ENCODE assay signal across 3 cellular contexts in genomic region chr2:86056935-86057334, GRCh38.
TF ChIP-seq lines count a peak whose summit lies in the region.

No MANE protein-coding gene starts in this region.

TF ChIP-seq in SK-N-SH, 30 proteins besides CTCF, POLR2A, EP300 and RAD21 (continued from another document):
- TF ChIP-seq RXRA (IDR thresholded peaks at IDR 0.05; ENCODE audit: borderline replicate concordance, low read depth) (no peak), PBX3 (IDR thresholded peaks at IDR 0.05) (peak; percentile 56), GATA2 (CRISPR knock-in tag; IDR thresholded peaks at IDR 0.05) (no peak)

TF ChIP-seq in SK-N-SH treated with all-trans-retinoic acid at 6 μM for 48 hours, 23 proteins besides CTCF, POLR2A, EP300 and RAD21 (continued from another document):
- no peak for TF ChIP-seq CREB5 (CRISPR knock-in tag; IDR thresholded peaks at IDR 0.05; ENCODE audit: low read depth)
- TF ChIP-seq ZNF70 (CRISPR knock-in tag; IDR thresholded peaks at IDR 0.05): no peak
- no peak for TF ChIP-seq ARNTL (CRISPR knock-in tag; IDR thresholded peaks at IDR 0.05; ENCODE audit: borderline replicate concordance, low read depth)
- no peak for TF ChIP-seq ISL1 (CRISPR knock-in tag; IDR thresholded peaks at IDR 0.05)

TF ChIP-seq in IMR-90, 13 proteins besides CTCF, POLR2A, EP300 and RAD21 (continued from another document):
- TF ChIP-seq, protein P1, sequence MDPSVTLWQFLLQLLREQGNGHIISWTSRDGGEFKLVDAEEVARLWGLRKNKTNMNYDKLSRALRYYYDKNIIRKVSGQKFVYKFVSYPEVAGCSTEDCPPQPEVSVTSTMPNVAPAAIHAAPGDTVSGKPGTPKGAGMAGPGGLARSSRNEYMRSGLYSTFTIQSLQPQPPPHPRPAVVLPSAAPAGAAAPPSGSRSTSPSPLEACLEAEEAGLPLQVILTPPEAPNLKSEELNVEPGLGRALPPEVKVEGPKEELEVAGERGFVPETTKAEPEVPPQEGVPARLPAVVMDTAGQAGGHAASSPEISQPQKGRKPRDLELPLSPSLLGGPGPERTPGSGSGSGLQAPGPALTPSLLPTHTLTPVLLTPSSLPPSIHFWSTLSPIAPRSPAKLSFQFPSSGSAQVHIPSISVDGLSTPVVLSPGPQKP (IDR thresholded peaks at IDR 0.05; ENCODE audit: borderline replicate concordance, low read depth, low read length): no peak
- TF ChIP-seq MAZ (IDR thresholded peaks at IDR 0.05; ENCODE audit: borderline replicate concordance, low read depth, low read length) (no peak), MAFK (IDR thresholded peaks at IDR 0.05; ENCODE audit: low read depth, low read length) (no peak), CEBPB (IDR thresholded peaks at IDR 0.05; ENCODE audit: low read depth, low read length) (no peak), CHD1 (IDR thresholded peaks at IDR 0.05; ENCODE audit: low read depth, low read length) (no peak), RCOR1 (IDR thresholded peaks at IDR 0.05; ENCODE audit: insufficient replicate concordance, low read length) (no peak), SMC3 (IDR thresholded peaks at IDR 0.05; ENCODE audit: low read depth, low read length) (no peak), NFE2L2 (IDR thresholded peaks at IDR 0.05; ENCODE audit: low read depth, low read length) (no peak), FOS (IDR thresholded peaks at IDR 0.05; ENCODE audit: low read depth, low read length) (no peak), RFX5 (IDR thresholded peaks at IDR 0.05; ENCODE audit: low read depth, low read length) (no peak)
- TF ChIP-seq, protein P2, sequence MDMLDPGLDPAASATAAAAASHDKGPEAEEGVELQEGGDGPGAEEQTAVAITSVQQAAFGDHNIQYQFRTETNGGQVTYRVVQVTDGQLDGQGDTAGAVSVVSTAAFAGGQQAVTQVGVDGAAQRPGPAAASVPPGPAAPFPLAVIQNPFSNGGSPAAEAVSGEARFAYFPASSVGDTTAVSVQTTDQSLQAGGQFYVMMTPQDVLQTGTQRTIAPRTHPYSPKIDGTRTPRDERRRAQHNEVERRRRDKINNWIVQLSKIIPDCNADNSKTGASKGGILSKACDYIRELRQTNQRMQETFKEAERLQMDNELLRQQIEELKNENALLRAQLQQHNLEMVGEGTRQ (IDR thresholded peaks at IDR 0.05; ENCODE audit: low read depth, low read length): no peak
